Comparison of ENCODE assay signal across 17 cellular contexts in the genomic region with DNA sequence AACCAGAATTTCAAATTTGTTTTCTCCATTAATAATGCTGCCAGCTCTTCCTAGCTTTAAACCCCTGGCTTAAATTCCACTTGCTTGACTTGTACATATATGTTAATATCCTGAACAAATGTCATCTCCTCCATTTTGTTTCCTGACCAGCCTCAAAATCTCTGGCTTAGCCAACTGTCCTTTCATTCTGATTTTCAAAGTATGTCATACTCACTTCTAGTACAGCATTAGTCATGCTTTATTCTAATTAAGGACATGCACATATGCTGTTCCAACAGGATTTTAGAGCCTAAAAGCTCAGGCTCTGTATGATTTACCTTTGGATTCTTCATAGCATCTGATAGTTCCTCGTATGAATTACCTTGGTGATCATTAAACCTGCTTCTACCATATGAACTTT.
DNase-seq lines count a peak whose midpoint lies in the region; ATAC-seq, FAIRE-seq and TF ChIP-seq lines count a peak whose summit lies in the region.
"Had no signal": no experiment of that assay in that cellular context is flagged by ENCODE, and none has a peak within 500 bp of the region (broad histone marks: within the 10 kb centered on the region; RNA-seq: fewer than 3 reads in every experiment).

No MANE protein-coding gene starts in this region.

- H2BK15ac ChIP-seq in mesenchymal stem cell (ENCODE audit: low read depth, poor library complexity, severe bottlenecking), result no peak overlapping the region

- no peaks in the 10 kb centered on the region for H4K20me1 ChIP-seq in astrocyte (ENCODE audit: insufficient read depth, low read length)

- ATAC-seq in GM19397 (IDR thresholded peaks at IDR 0.05; ENCODE audit: unreplicated experiment), result no peak
- ATAC-seq: GM23338 had no signal

- H4K91ac ChIP-seq in mesenchymal stem cell (ENCODE audit: low read length), result no peak overlapping the region

- no peak overlapping the region for H3K23ac ChIP-seq in mesenchymal stem cell (ENCODE audit: low read length in 2 of 2)

- no peaks in the 10 kb centered on the region for H3K4me1 ChIP-seq in astrocyte (ENCODE audit: insufficient read depth, low read length)
- no peaks in the 10 kb centered on the region for H3K4me1 ChIP-seq in mesenchymal stem cell (ENCODE audit: control insufficient read depth, insufficient read depth, low read depth, low read length)
- no peaks in the 10 kb centered on the region for H3K4me1 ChIP-seq in kidney (ENCODE audit: control insufficient read depth in 1 of 2, insufficient read depth in 1 of 2, low read depth in 1 of 2, low read length in 2 of 2)
- H3K4me1 ChIP-seq: SJSA1 had no signal

- H3K4me3 ChIP-seq in astrocyte (ENCODE audit: insufficient read depth, low read depth, low read length), result no peak overlapping the region
- H3K4me3 ChIP-seq in mesenchymal stem cell (ENCODE audit: insufficient read depth in 1 of 2, low read depth in 1 of 2, low read length in 2 of 2), result no peak overlapping the region
- H3K4me3 ChIP-seq in kidney (ENCODE audit: low read length in 2 of 2), result no peak overlapping the region
- H3K4me3 ChIP-seq: GM23338, PC-9, SJSA1 had no signal

- no peak overlapping the region for H3K27ac Mint-ChIP-seq in astrocyte (ENCODE audit: unreplicated experiment)
- H3K27ac Mint-ChIP-seq: CD4-positive, alpha-beta memory T cell; GM23338 had no signal

- H3K4me1 Mint-ChIP-seq in astrocyte (ENCODE audit: low read depth, unreplicated experiment), result peaks cover 1% of the 10 kb centered on the region
- H3K4me1 Mint-ChIP-seq: CD4-positive, alpha-beta memory T cell had no signal

- no peaks in the 10 kb centered on the region for H3K9me3 Mint-ChIP-seq in astrocyte (ENCODE audit: unreplicated experiment)
- H3K9me3 Mint-ChIP-seq: CD4-positive, alpha-beta memory T cell; GM23338 had no signal

- FAIRE-seq in D721Med (lab: Jason Lieb, UNC), result peak; percentile 32
- peak; percentile 64 for FAIRE-seq in astrocyte (lab: Jason Lieb, UNC)
- FAIRE-seq in kidney (lab: Jason Lieb, UNC), result no peak

- H3K4me3 Mint-ChIP-seq in astrocyte (ENCODE audit: unreplicated experiment), result no peak overlapping the region
- H3K4me3 Mint-ChIP-seq: CD4-positive, alpha-beta memory T cell; GM23338 had no signal

- no peak overlapping the region for H2AFZ ChIP-seq in astrocyte (ENCODE audit: low read depth, low read length)
- H2AFZ ChIP-seq in mesenchymal stem cell (ENCODE audit: low read depth, low read length), result no peak overlapping the region
- H2AFZ ChIP-seq: GM23338, PC-9 had no signal

- H4K8ac ChIP-seq in mesenchymal stem cell (ENCODE audit: low read length), result no peak overlapping the region

- no peak overlapping the region for H3K4ac ChIP-seq in mesenchymal stem cell (ENCODE audit: low read depth in 1 of 2, low read length in 2 of 2)

- H3K4me2 ChIP-seq in astrocyte (ENCODE audit: low read length), result no peak overlapping the region
- H3K4me2 ChIP-seq in mesenchymal stem cell (ENCODE audit: low read length, poor library complexity, severe bottlenecking), result no peak overlapping the region
- H3K4me2 ChIP-seq: GM23338, PC-9 had no signal

- H2BK120ac ChIP-seq in mesenchymal stem cell (ENCODE audit: low read depth, low read length), result no peak overlapping the region

- no peaks in the 10 kb centered on the region for H3K36me3 ChIP-seq in astrocyte (ENCODE audit: insufficient read depth, low read length)
- peaks cover 0 to 20% of the 10 kb centered on the region in 2 experiments for H3K36me3 ChIP-seq in mesenchymal stem cell (ENCODE audit: control insufficient read depth in 1 of 2, insufficient read depth in 2 of 2, low read depth in 1 of 2, low read length in 2 of 2)
- no peaks in the 10 kb centered on the region for H3K36me3 ChIP-seq in kidney (ENCODE audit: control insufficient read depth in 1 of 2, insufficient read depth in 2 of 2, low read length in 2 of 2)
- H3K36me3 ChIP-seq: SJSA1 had no signal

- no peaks in the 10 kb centered on the region for H3K79me2 ChIP-seq in astrocyte (ENCODE audit: insufficient read depth, low read length)

- no peak overlapping the region for H2AK5ac ChIP-seq in mesenchymal stem cell (ENCODE audit: low read length, severe bottlenecking)

- H3K9me3 ChIP-seq in astrocyte (ENCODE audit: insufficient read depth, low read depth, low read length), result no peaks in the 10 kb centered on the region
- no peaks in the 10 kb centered on the region for H3K9me3 ChIP-seq in mesenchymal stem cell (ENCODE audit: control insufficient read depth, low read length)
- no peaks in the 10 kb centered on the region for H3K9me3 ChIP-seq in kidney (ENCODE audit: control insufficient read depth in 1 of 2, low read length in 2 of 2)
- H3K9me3 ChIP-seq: SJSA1 had no signal

- H3K27ac ChIP-seq in astrocyte (ENCODE audit: low read depth, low read length), result no peak overlapping the region
- H3K27ac ChIP-seq in mesenchymal stem cell (ENCODE audit: low read length, poor library complexity, severe bottlenecking), result no peak overlapping the region
- H3K27ac ChIP-seq in kidney (ENCODE audit: low read depth in 2 of 2, low read length in 2 of 2), result no peak overlapping the region
- H3K27ac ChIP-seq: PC-9, SJSA1 had no signal

- no CpG with 5 or more reads among the region's 1 CpG for WGBS in mesenchymal stem cell

- H3K9ac ChIP-seq in astrocyte (ENCODE audit: low read length), result no peak overlapping the region
- peak overlapping the region; percentile 47 for H3K9ac ChIP-seq in mesenchymal stem cell (ENCODE audit: low read length)
- no peak overlapping the region for H3K9ac ChIP-seq in kidney (ENCODE audit: low read length in 2 of 2)

- DNase-seq in D721Med (ENCODE audit: insufficient read length, low spot score) (no peak), HCEC 1CT (peak; percentile 36), astrocyte (ENCODE audit: low read depth) (no peak), mesenchymal stem cell (no peak), NCI-H187 (lab: John Stamatoyannopoulos, UW) (no peak), kidney (no peak), iPS-NIHi11 (ENCODE audit: low spot score) (no peak)
- DNase-seq: CD4-positive, alpha-beta memory T cell; DMS79 treated with DMSO at 0.1 percent for 48 hours; GDM1; NCI-H1105 treated with DMSO at 0.1 percent for 48 hours; NCI-H1694; NCI-H510A; PC-9 had no signal

- no peak overlapping the region for H3K18ac ChIP-seq in mesenchymal stem cell (ENCODE audit: low read depth in 1 of 2, low read length in 2 of 2)

- no peaks in the 10 kb centered on the region for H3K79me1 ChIP-seq in mesenchymal stem cell (replicated peaks; ENCODE audit: low read length, poor library complexity, severe bottlenecking)

- TF ChIP-seq CTCF in D721Med (IDR thresholded peaks at IDR 0.05; ENCODE audit: insufficient read depth, missing control alignments) (no peak), astrocyte (IDR thresholded peaks at IDR 0.05; ENCODE audit: insufficient read depth, low read depth, low read length) (no peak), kidney (IDR thresholded peaks at IDR 0.05; ENCODE audit: borderline replicate concordance, extremely low read depth, insufficient read depth) (no peak)

- intact Hi-C loops in kidney (cut with DNase I), result no loop called here

- H3K14ac ChIP-seq in mesenchymal stem cell (ENCODE audit: low read length in 2 of 2), result no peak overlapping the region

- no peaks in the 10 kb centered on the region for H3K36me3 Mint-ChIP-seq in astrocyte (ENCODE audit: low read depth, unreplicated experiment)

- H2BK5ac ChIP-seq in mesenchymal stem cell (ENCODE audit: low read depth, low read length, poor library complexity, severe bottlenecking), result no peak overlapping the region

- H3K27me3 Mint-ChIP-seq in astrocyte (ENCODE audit: low read depth, unreplicated experiment), result no peaks in the 10 kb centered on the region
- H3K27me3 Mint-ChIP-seq: CD4-positive, alpha-beta memory T cell had no signal

- H2BK12ac ChIP-seq in mesenchymal stem cell (ENCODE audit: low read length in 2 of 2), result no peak overlapping the region

- no peaks in the 10 kb centered on the region for H3K27me3 ChIP-seq in astrocyte (ENCODE audit: insufficient read depth, low read length)
- H3K27me3 ChIP-seq in mesenchymal stem cell (ENCODE audit: control insufficient read depth in 1 of 2, insufficient read depth in 1 of 2, low read length in 2 of 2), result no peaks in the 10 kb centered on the region
- H3K27me3 ChIP-seq: SJSA1 had no signal
